8 cellular contexts compared by ENCODE assay signal in genomic region chr3:174441588-174442316, GRCh38.
DNase-seq lines count a peak whose midpoint lies in the region; ATAC-seq and FAIRE-seq lines count a peak whose summit lies in the region.

No MANE protein-coding gene starts in this region.

- H3K9me3 ChIP-seq in mesodermal cell (ENCODE audit: control insufficient read depth, low read length), result no peaks in the 10 kb centered on the region

- H3K4me3 ChIP-seq in mesodermal cell (ENCODE audit: extremely low read depth, insufficient read depth, low read length, poor library complexity, severe bottlenecking), result peak overlapping the region; percentile 64

- no peak for FAIRE-seq in frontal cortex (lab: Jason Lieb, UNC)

- peak overlapping the region; percentile 62 for H3K27ac Mint-ChIP-seq in activated T-cell treated with anti-CD3 and anti-CD28 coated beads, Interleukin-2, amount 50 U/mL, for 72 hours
- no peak overlapping the region for H3K27ac Mint-ChIP-seq in central memory CD8-positive, alpha-beta T cell (ENCODE audit: low read depth)

- peak overlapping the region; percentile 85 to 90 for H3K4me3 Mint-ChIP-seq in activated T-cell treated with anti-CD3 and anti-CD28 coated beads, Interleukin-2, amount 50 U/mL, for 72 hours
- peak overlapping the region; percentile 39 for H3K4me3 Mint-ChIP-seq in central memory CD8-positive, alpha-beta T cell

- peaks cover 20% of the 10 kb centered on the region for H3K27me3 Mint-ChIP-seq in activated T-cell treated with anti-CD3 and anti-CD28 coated beads, Interleukin-2, amount 50 U/mL, for 72 hours (ENCODE audit: low read depth)
- H3K27me3 Mint-ChIP-seq in central memory CD8-positive, alpha-beta T cell, result peaks cover 12% of the 10 kb centered on the region

- no peak for DNase-seq in activated T-cell treated with anti-CD3 and anti-CD28 coated beads, Interleukin-2, amount 50 U/mL, for 72 hours
- DNase-seq in activated T-cell treated with anti-CD3 and anti-CD28 coated beads, Interleukin-2, amount 50 U/mL, for 1 hour, result no peak
- DNase-seq in NCI-H2171 treated with DMSO at 0.1 percent for 48 hours (lab: John Stamatoyannopoulos, UW) (peak; percentile 59), frontal cortex (ENCODE audit: low spot score in 2 of 2) (no peak)
- DNase-seq in central memory CD8-positive, alpha-beta T cell (ENCODE audit: low spot score in 2 of 2), result no peak
- DNase-seq in NK-92 treated with Interleukin-12 subunit alpha and Interleukin-12 subunit beta, amount 100 ng/mL, for 24 hours (lab: John Stamatoyannopoulos, UW), result no peak

- peaks cover 3 to 4% of the 10 kb centered on the region in 2 donors for H3K36me3 Mint-ChIP-seq in activated T-cell treated with anti-CD3 and anti-CD28 coated beads, Interleukin-2, amount 50 U/mL, for 72 hours (ENCODE audit: insufficient read depth in 2 of 2)
- H3K36me3 Mint-ChIP-seq in central memory CD8-positive, alpha-beta T cell (ENCODE audit: insufficient read depth), result no peaks in the 10 kb centered on the region

- H3K4me1 ChIP-seq in mesodermal cell (ENCODE audit: control insufficient read depth, insufficient read depth, low read length, poor library complexity, severe bottlenecking), result peaks cover 16% of the 10 kb centered on the region

- ATAC-seq in activated T-cell treated with anti-CD3 and anti-CD28 coated beads, Interleukin-2, amount 50 U/mL, for 72 hours (replicated peaks in 1 of 2), result peak in 1 of 2 donors; percentile 23
- ATAC-seq in central memory CD8-positive, alpha-beta T cell (replicated peaks; ENCODE audit: extremely low read depth, poor library complexity, severe bottlenecking), result no peak
- no peak for ATAC-seq in GM19452 (IDR thresholded peaks at IDR 0.05; ENCODE audit: unreplicated experiment)

- WGBS in mesodermal cell (ENCODE audit: insufficient coverage in 2 of 2), 2 experiments, result 12 to 21% methylated on average over 5 to 6 of the region's 11 CpGs

- H3K27ac ChIP-seq in mesodermal cell (ENCODE audit: low read depth, low read length, severe bottlenecking), result peak overlapping the region; percentile 91

- no peaks in the 10 kb centered on the region for H3K36me3 ChIP-seq in mesodermal cell (ENCODE audit: control insufficient read depth, insufficient read depth, low read length)

- H3K4me1 Mint-ChIP-seq in activated T-cell treated with anti-CD3 and anti-CD28 coated beads, Interleukin-2, amount 50 U/mL, for 72 hours (ENCODE audit: low read depth), result peaks cover 18% of the 10 kb centered on the region
- peaks cover 5% of the 10 kb centered on the region for H3K4me1 Mint-ChIP-seq in central memory CD8-positive, alpha-beta T cell

- no peaks in the 10 kb centered on the region for H3K9me3 Mint-ChIP-seq in activated T-cell treated with anti-CD3 and anti-CD28 coated beads, Interleukin-2, amount 50 U/mL, for 72 hours
- H3K9me3 Mint-ChIP-seq in central memory CD8-positive, alpha-beta T cell, result peaks cover 8% of the 10 kb centered on the region
